9 cellular contexts compared by ENCODE assay signal in the genomic region with DNA sequence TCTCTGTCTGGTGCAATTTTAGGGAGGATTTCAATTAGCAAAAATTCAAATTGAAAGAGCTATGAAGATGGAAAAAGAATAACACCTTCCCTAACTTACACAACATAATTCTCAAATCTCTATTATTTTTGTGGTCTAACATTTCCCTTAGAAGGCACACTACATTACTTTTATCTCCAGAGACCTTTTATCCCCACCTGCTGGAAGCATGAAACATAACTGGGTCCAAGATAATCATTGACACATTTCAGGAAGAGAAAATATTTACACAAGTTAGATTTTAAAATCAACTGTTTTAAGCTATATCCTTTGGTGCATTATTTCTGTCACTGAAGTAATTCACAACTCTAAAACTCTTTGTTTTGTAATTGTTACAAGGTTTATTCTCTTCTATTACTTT.
DNase-seq lines count a peak whose midpoint lies in the region; ATAC-seq, FAIRE-seq and TF ChIP-seq lines count a peak whose summit lies in the region.
"Had no signal": no experiment of that assay in that cellular context is flagged by ENCODE, and none has a peak within 500 bp of the region (broad histone marks: within the 10 kb centered on the region; RNA-seq: fewer than 3 reads in every experiment).

No MANE protein-coding gene starts in this region.

- no peaks in the 10 kb centered on the region for H3K36me3 Mint-ChIP-seq in astrocyte (ENCODE audit: low read depth, unreplicated experiment)

- peaks cover 22% of the 10 kb centered on the region for H3K4me1 Mint-ChIP-seq in astrocyte (ENCODE audit: low read depth, unreplicated experiment)

- H3K79me2 ChIP-seq in KMS-11 (ENCODE audit: insufficient read depth, low read depth) (no peaks in the 10 kb centered on the region), astrocyte (ENCODE audit: insufficient read depth, low read length) (no peaks in the 10 kb centered on the region)

- DNase-seq in AG10803 (ENCODE audit: low read depth) (peak; percentile 31), astrocyte (ENCODE audit: low read depth) (no peak), kidney tubule cell (ENCODE audit: low spot score) (peak; percentile 32), NCI-H1436 (lab: John Stamatoyannopoulos, UW) (no peak), foreskin melanocyte (no peak)
- no peak for DNase-seq in activated CD8-positive, alpha-beta memory T cell treated with anti-CD3 and anti-CD28 coated beads, Interleukin-2, amount 50 U/mL, for 48 hours
- DNase-seq: activated T-cell treated with anti-CD3 and anti-CD28 coated beads for 4 hours had no signal

- H4K20me1 ChIP-seq in KMS-11 (ENCODE audit: insufficient read depth) (no peaks in the 10 kb centered on the region), astrocyte (ENCODE audit: insufficient read depth, low read length) (no peaks in the 10 kb centered on the region)

- no peak overlapping the region for H3K9ac ChIP-seq in KMS-11
- no peak overlapping the region for H3K9ac ChIP-seq in astrocyte (ENCODE audit: low read length)

- H3K4me2 ChIP-seq in KMS-11, result no peak overlapping the region
- no peak overlapping the region for H3K4me2 ChIP-seq in astrocyte (ENCODE audit: low read length)

- H3K27me3 Mint-ChIP-seq in astrocyte (ENCODE audit: low read depth, unreplicated experiment), result no peaks in the 10 kb centered on the region

- no peaks in the 10 kb centered on the region for H3K27me3 ChIP-seq in KMS-11 (ENCODE audit: insufficient read depth, low read depth)
- no peaks in the 10 kb centered on the region for H3K27me3 ChIP-seq in astrocyte (ENCODE audit: insufficient read depth, low read length)

- H3K9me3 Mint-ChIP-seq in astrocyte (ENCODE audit: unreplicated experiment), result no peaks in the 10 kb centered on the region

- TF ChIP-seq POLR2A in GM18505 (IDR thresholded peaks at IDR 0.05; ENCODE audit: borderline replicate concordance, extremely low read depth, insufficient read depth, insufficient read length), result no peak

- H3K9me3 ChIP-seq in astrocyte (ENCODE audit: insufficient read depth, low read depth, low read length), result peaks cover 5% of the 10 kb centered on the region

- TF ChIP-seq CTCF in AG10803 (conservative IDR thresholded peaks at IDR 0.05; ENCODE audit: low read length) (peak; percentile 53), KMS-11 (conservative IDR thresholded peaks at IDR 0.05; ENCODE audit: low read depth, low read length) (0 out of 2 replicates have a peak, but pooled peaks have one; percentile 10), astrocyte (IDR thresholded peaks at IDR 0.05; ENCODE audit: insufficient read depth, low read depth, low read length) (peak; percentile 31)

- no peak overlapping the region for H3K27ac ChIP-seq in KMS-11
- H3K27ac ChIP-seq in astrocyte (ENCODE audit: low read depth, low read length), result no peak overlapping the region

- H3K4me3 Mint-ChIP-seq in astrocyte (ENCODE audit: unreplicated experiment), result no peak overlapping the region

- H3K4me3 ChIP-seq in AG10803 (ENCODE audit: low read length) (no peak overlapping the region), KMS-11 (IDR thresholded peaks at IDR 0.05; ENCODE audit: insufficient read depth, low read depth, low read length) (no peak overlapping the region), astrocyte (ENCODE audit: insufficient read depth, low read depth, low read length) (no peak overlapping the region)

- no peaks in the 10 kb centered on the region for H3K36me3 ChIP-seq in KMS-11 (ENCODE audit: insufficient read depth)
- H3K36me3 ChIP-seq in astrocyte (ENCODE audit: insufficient read depth, low read length), result no peaks in the 10 kb centered on the region

- FAIRE-seq in astrocyte (lab: Jason Lieb, UNC), result no peak

- no peak for ATAC-seq in GM18505 (IDR thresholded peaks at IDR 0.05; ENCODE audit: unreplicated experiment)

- H3K27ac Mint-ChIP-seq in astrocyte (ENCODE audit: unreplicated experiment), result peak overlapping the region; percentile 15

- H3K4me1 ChIP-seq in KMS-11 (ENCODE audit: low read depth, poor library complexity, severe bottlenecking) (no peaks in the 10 kb centered on the region), astrocyte (ENCODE audit: insufficient read depth, low read length) (no peaks in the 10 kb centered on the region)

- no peak overlapping the region for H2AFZ ChIP-seq in KMS-11 (ENCODE audit: low read depth)
- H2AFZ ChIP-seq in astrocyte (ENCODE audit: low read depth, low read length), result no peak overlapping the region

Comparison
In these comparisons a context has a peak if more than half of its experiments do, and no peak if none do; other contexts are left out.
1. DNase-seq: peak in AG10803 (single experiment) and kidney tubule cell (single experiment); none in astrocyte (single experiment), NCI-H1436 (single experiment), foreskin melanocyte (single experiment) and activated CD8-positive, alpha-beta memory T cell treated with anti-CD3 and anti-CD28 coated beads, Interleukin-2, amount 50 U/mL, for 48 hours (single experiment).
2. Peak in every context shown above with its lines, with median percentiles within 50 percentile points of each other: CTCF ChIP-seq.